In the genomic region with DNA sequence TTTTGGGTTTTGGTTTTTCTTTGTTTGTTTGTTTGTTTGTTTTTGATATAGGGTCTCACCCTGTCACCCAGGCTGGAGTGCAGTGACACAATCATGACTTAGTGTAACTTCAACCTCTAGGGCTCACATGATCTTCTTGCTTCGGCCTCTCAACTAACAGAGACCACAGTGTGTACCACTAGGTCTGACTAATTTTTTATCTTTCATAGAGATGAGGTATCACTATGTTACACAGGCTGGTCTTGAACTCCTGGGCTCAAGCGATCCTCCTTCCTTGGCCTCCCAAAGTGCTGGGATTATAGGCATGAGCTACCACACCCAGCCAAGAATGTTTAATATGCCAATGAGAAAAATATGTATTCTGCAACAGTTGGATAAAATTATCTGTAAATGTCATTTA, we compare ENCODE assay signal across 7 cellular contexts.
"Had no signal": no experiment of that assay in that cellular context is flagged by ENCODE, and none has a peak within 500 bp of the region (broad histone marks: within the 10 kb centered on the region; RNA-seq: fewer than 3 reads in every experiment).

No MANE protein-coding gene starts in this region.

- FAIRE-seq: GM12878, GM12891, GM12892, GM18507, GM19239 had no signal

- ATAC-seq: GM12878 had no signal

- H3K4me3 ChIP-seq: GM12878 had no signal

- DNase-seq: GDM1, GF-D8 had no signal
